ENCODE assay signal across 1 cellular context in genomic region chr17:36864827-36865320, GRCh38.
TF ChIP-seq lines count a peak whose summit lies in the region.

No MANE protein-coding gene starts in this region.

TF ChIP-seq in K562, 482 proteins besides CTCF, POLR2A, EP300 and RAD21 (continued from another document):
- TF ChIP-seq AFF1 (IDR thresholded peaks at IDR 0.05; ENCODE audit: low read depth in 1 of 2, partially characterized antibody in 2 of 2): no peak
- TF ChIP-seq ZFP36 (IDR thresholded peaks at IDR 0.05; ENCODE audit: low read depth, low read length, partially characterized antibody): peak; percentile 58
- no peak for TF ChIP-seq ZNF184 (CRISPR knock-in tag; IDR thresholded peaks at IDR 0.05)
- TF ChIP-seq ZNF436 (CRISPR knock-in tag; IDR thresholded peaks at IDR 0.05): no peak
- TF ChIP-seq MYC (IDR thresholded peaks at IDR 0.05; ENCODE audit: low read depth, low read length): no peak
- no peak for TF ChIP-seq MYC (CRISPR knock-in tag; IDR thresholded peaks at IDR 0.05; ENCODE audit: borderline replicate concordance, low read depth)
- TF ChIP-seq PTBP1 (IDR thresholded peaks at IDR 0.05; ENCODE audit: low read depth, low read length): no peak
- TF ChIP-seq NR2F6 (CRISPR knock-in tag; IDR thresholded peaks at IDR 0.05): no peak
